23 cellular contexts compared by ENCODE assay signal in genomic region chr7:135709508-135709907, GRCh38. TPM values are rescaled to one million over a fixed set of nuclear protein-coding genes. Genes with fewer than 3 reads are reported as not detected.
DNase-seq lines count a peak whose midpoint lies in the region; ATAC-seq and TF ChIP-seq lines count a peak whose summit lies in the region.
"Had no signal": no experiment of that assay in that cellular context is flagged by ENCODE, and none has a peak within 500 bp of the region (broad histone marks: within the 10 kb centered on the region; RNA-seq: fewer than 3 reads in every experiment).

No MANE protein-coding gene starts in this region.

- H3K4me3 ChIP-seq in trophoblast cell (ENCODE audit: low read depth, low read length): no peak overlapping the region
- H3K4me3 ChIP-seq: A549, K562 had no signal

- H4K12ac ChIP-seq in trophoblast cell (ENCODE audit: low read depth, low read length): no peak overlapping the region

- no peak overlapping the region for H2BK5ac ChIP-seq in trophoblast cell (ENCODE audit: low read depth, low read length, poor library complexity)

- peaks cover 16% of the 10 kb centered on the region for H3K79me2 ChIP-seq in trophoblast cell (ENCODE audit: control insufficient read depth, insufficient read depth, low read length, poor library complexity)

- H3K4me1 ChIP-seq in trophoblast cell (ENCODE audit: control insufficient read depth in 1 of 2, insufficient read depth in 2 of 2, low read length in 2 of 2): peaks cover 31 to 58% of the 10 kb centered on the region in 2 experiments
- H3K4me1 ChIP-seq: BE2C had no signal

- peaks cover 3 to 4% of the 10 kb centered on the region in 2 experiments for H3K36me3 ChIP-seq in trophoblast cell (ENCODE audit: control insufficient read depth in 1 of 2, insufficient read depth in 2 of 2, low read length in 2 of 2)
- H3K36me3 ChIP-seq: BE2C had no signal

- H3K14ac ChIP-seq in trophoblast cell (ENCODE audit: low read length): no peak overlapping the region

- H3K9me3 ChIP-seq in trophoblast cell (ENCODE audit: insufficient read depth, low read depth, low read length): peaks cover 2% of the 10 kb centered on the region
- H3K9me3 ChIP-seq: A549, BE2C had no signal

- peak overlapping the region; percentile 37 for H2BK120ac ChIP-seq in trophoblast cell (ENCODE audit: insufficient read depth, low read length, poor library complexity)

- ATAC-seq in GM18868 (IDR thresholded peaks at IDR 0.05; ENCODE audit: unreplicated experiment): no peak
- ATAC-seq: A549, HCT116, K562 had no signal

- CTCF ChIA-PET in HEK293T (lab: Yijun Ruan, JAX): interaction anchor here (1.0 to 2.6 kb wide), 3 partner anchors 12 to 30 kb away, joined by 3 to 28 read pairs (median 9); no protein-coding TSS in a partner anchor

- no peak overlapping the region for H3K27ac ChIP-seq in trophoblast cell (ENCODE audit: low read depth, low read length)
- H3K27ac ChIP-seq: 22Rv1, A549 had no signal

- no peak overlapping the region for H3K23ac ChIP-seq in trophoblast cell (ENCODE audit: low read length)

- peak overlapping the region; percentile 81 for H2BK12ac ChIP-seq in trophoblast cell (ENCODE audit: low read length)

- no CpG with 5 or more reads among the region's 3 CpGs for WGBS in trophoblast cell (ENCODE audit: extremely low coverage, insufficient coverage, insufficient read length)

- no peak overlapping the region for H2AFZ ChIP-seq in trophoblast cell (ENCODE audit: insufficient read depth, low read length, poor library complexity)

- H3K4me2 ChIP-seq in trophoblast cell (ENCODE audit: low read length): no peak overlapping the region
- H3K4me2 ChIP-seq: A549 had no signal

- POLR2A ChIA-PET in HEK293T (lab: Yijun Ruan, JAX): no interaction called here

- no peak overlapping the region for H4K91ac ChIP-seq in trophoblast cell (ENCODE audit: low read depth, low read length)

- H3K27me3 ChIP-seq in trophoblast cell (ENCODE audit: insufficient read depth, low read length): no peaks in the 10 kb centered on the region
- H3K27me3 ChIP-seq: BE2C had no signal

- no peak overlapping the region for H3K9ac ChIP-seq in trophoblast cell (ENCODE audit: low read length)

- in situ Hi-C loops in ACHN (cut with HindIII; ENCODE audit: low pct_ligation_motif_present, low pct_unique_long_range_greater_than_20kb, low sequenced_read_pairs): no loop called here

- H4K8ac ChIP-seq in trophoblast cell (ENCODE audit: low read depth, low read length): no peak overlapping the region

- no peak overlapping the region for H2AK5ac ChIP-seq in trophoblast cell (ENCODE audit: low read length)

- H3K4ac ChIP-seq in trophoblast cell (ENCODE audit: low read depth, low read length): no peak overlapping the region

- DNase-seq in AG08395 (ENCODE audit: low spot score): peak; percentile 41
- peak; percentile 53 for DNase-seq in GM04503 (ENCODE audit: low read depth)
- peak; percentile 29 for DNase-seq in fibroblast of gingiva (ENCODE audit: low read depth)
- no peak for DNase-seq in trophoblast cell
- no peak for DNase-seq in ACHN
- no peak for DNase-seq in HEK293T (ENCODE audit: extremely low spot score)
- no peak for DNase-seq in NCI-H146 (lab: John Stamatoyannopoulos, UW)
- DNase-seq: BE2C; C1 segment of cervical spinal cord; CD4-positive, CD25-positive, alpha-beta regulatory T cell; CD8-positive, alpha-beta memory T cell; COR-L47; DMS153; DMS79; GF-D8; GOT3; H7; IMR-90 had no signal

- H3K18ac ChIP-seq in trophoblast cell (ENCODE audit: low read length): no peak overlapping the region

- H3K79me1 ChIP-seq in trophoblast cell (ENCODE audit: low read length): peaks cover 49% of the 10 kb centered on the region

TF ChIP-seq in HEK293T, 16 proteins besides CTCF, POLR2A, EP300 and RAD21:
- TF ChIP-seq NFRKB (IDR thresholded peaks at IDR 0.05) (no peak), SUZ12 (IDR thresholded peaks at IDR 0.05) (no peak), ARNT (IDR thresholded peaks at IDR 0.05) (no peak), LEF1 (IDR thresholded peaks at IDR 0.05; ENCODE audit: borderline replicate concordance) (no peak), HDGF (IDR thresholded peaks at IDR 0.05; ENCODE audit: borderline replicate concordance) (no peak), FOXK2 (IDR thresholded peaks at IDR 0.05) (no peak), SP1 (IDR thresholded peaks at IDR 0.05) (no peak), L3MBTL2 (conservative IDR thresholded peaks at IDR 0.05) (no peak), ELF4 (IDR thresholded peaks at IDR 0.05) (no peak), CTBP1 (IDR thresholded peaks at IDR 0.05; ENCODE audit: borderline replicate concordance) (no peak), ZNF384 (IDR thresholded peaks at IDR 0.05) (no peak), TARDBP (IDR thresholded peaks at IDR 0.05) (no peak), FOXM1 (IDR thresholded peaks at IDR 0.05; ENCODE audit: borderline replicate concordance) (no peak)

RNA-seq across cellular contexts. Expression of gene SLC13A4, which starts 18.5 kb away (rescaled TPM):
- 437 and 491 TPM in 2 replicates for polyA plus RNA-seq in trophoblast cell (2013)
- polyA plus RNA-seq: A549; CD8-positive, alpha-beta memory T cell had no signal

RNA-seq across cellular contexts. Expression of gene FAM180A, which starts 39.1 kb away (rescaled TPM):
- 0.18 and 0.21 TPM in 2 replicates for polyA plus RNA-seq in trophoblast cell (2013)
- polyA plus RNA-seq: A549; CD4-positive, CD25-positive, alpha-beta regulatory T cell; CD8-positive, alpha-beta memory T cell; K562 had no signal

RNA-seq across cellular contexts. Expression of gene STMP1, which starts 47.2 kb away (rescaled TPM):
- 41.4 and 42.5 TPM in 2 replicates for polyA plus RNA-seq in trophoblast cell (2013)

Comparison
In these comparisons a context has a peak if more than half of its experiments do, and no peak if none do; other contexts are left out.
1. DNase-seq: peak in AG08395 (single experiment), GM04503 (single experiment) and fibroblast of gingiva (single experiment); none in trophoblast cell (0 of 2), ACHN (single experiment), HEK293T (single experiment) and NCI-H146 (single experiment).